ENCODE assay signal across 20 cellular contexts in genomic region chr6:79702701-79703100, GRCh38.
A peak's percentile ranks its signal among the peaks of the same experiment; 100 is the strongest.
DNase-seq lines count a peak whose midpoint lies in the region; ATAC-seq and TF ChIP-seq lines count a peak whose summit lies in the region.
"Had no signal": no experiment of that assay in that cellular context is flagged by ENCODE, and none has a peak within 500 bp of the region (broad histone marks: within the 10 kb centered on the region; RNA-seq: fewer than 3 reads in every experiment).

No MANE protein-coding gene starts in this region.

- H3K27ac ChIP-seq in caudate nucleus (ENCODE audit: low read depth, low read length), result peak overlapping the region; percentile 60
- H3K27ac ChIP-seq: C4-2B, psoas muscle had no signal

- DNase-seq in activated gamma-delta T cell treated with Interleukin-2 at 50 U/mL for 16 hours (peak; percentile 46), activated gamma-delta T cell (lab: John Stamatoyannopoulos, UW) (no peak), caudate nucleus (lab: John Stamatoyannopoulos, UW) (peak in 5 of 61 donors; percentile 11 to 57 (median 25)), KG1 (lab: John Stamatoyannopoulos, UW) (no peak), mucosa of descending colon (no peak)
- DNase-seq in activated CD8-positive, alpha-beta memory T cell treated with anti-CD3 and anti-CD28 coated beads, Interleukin-2, amount 50 U/mL, for 4 hours, result peak; percentile 26
- peak in 1 of 2 donors; percentile 49 for DNase-seq in stimulated activated effector memory CD8-positive, alpha-beta T cell treated with anti-CD3 and anti-CD28 coated beads, Interleukin-12 subunit alpha, Interleukin-12 subunit beta, amount 100 ng/mL, for 72 hours (ENCODE audit: low spot score in 2 of 2)
- DNase-seq: ACHN, DMS 273 treated with DMSO at 0.1 percent for 48 hours, GF-D8, H9, left colon, NCI-H1417, NCI-H69, psoas muscle had no signal

- no peaks in the 10 kb centered on the region for H3K4me1 ChIP-seq in mucosa of descending colon (ENCODE audit: low read depth)
- H3K4me1 ChIP-seq: psoas muscle had no signal

- ATAC-seq in stimulated activated effector memory CD8-positive, alpha-beta T cell treated with anti-CD3 and anti-CD28 coated beads, Interleukin-12 subunit alpha, Interleukin-12 subunit beta, amount 100 ng/mL, for 72 hours, result peak; percentile 93
- no peak for ATAC-seq in mucosa of descending colon
- ATAC-seq in GM21515 (IDR thresholded peaks at IDR 0.05; ENCODE audit: unreplicated experiment), result no peak
- ATAC-seq: esophagus mucosa, left colon, psoas muscle had no signal

- no peaks in the 10 kb centered on the region for H3K9me3 ChIP-seq in mucosa of descending colon
- H3K9me3 ChIP-seq: psoas muscle had no signal

- TF ChIP-seq CTCF in mucosa of descending colon (IDR thresholded peaks at IDR 0.05), result no peak

- H3K9me3 Mint-ChIP-seq in stimulated activated effector memory CD8-positive, alpha-beta T cell treated with anti-CD3 and anti-CD28 coated beads, Interleukin-12 subunit alpha, Interleukin-12 subunit beta, amount 100 ng/mL, for 72 hours, result no peaks in the 10 kb centered on the region
- H3K9me3 Mint-ChIP-seq: H9, neural crest cell had no signal

- H3K4me3 ChIP-seq in mucosa of descending colon, result no peak overlapping the region
- H3K4me3 ChIP-seq: psoas muscle, smooth muscle cell had no signal

- peaks cover 8% of the 10 kb centered on the region for H3K4me1 Mint-ChIP-seq in stimulated activated effector memory CD8-positive, alpha-beta T cell treated with anti-CD3 and anti-CD28 coated beads, Interleukin-12 subunit alpha, Interleukin-12 subunit beta, amount 100 ng/mL, for 72 hours
- H3K4me1 Mint-ChIP-seq: neural crest cell had no signal

- no peaks in the 10 kb centered on the region for H3K36me3 ChIP-seq in mucosa of descending colon (ENCODE audit: low read depth)

- H3K36me3 Mint-ChIP-seq in stimulated activated effector memory CD8-positive, alpha-beta T cell treated with anti-CD3 and anti-CD28 coated beads, Interleukin-12 subunit alpha, Interleukin-12 subunit beta, amount 100 ng/mL, for 72 hours, result no peaks in the 10 kb centered on the region

- intact Hi-C loops in mucosa of descending colon (cut with DNase I, micrococcal nuclease), result loop anchor here in 1 of 2 donors (10.0 kb wide), 1 partner anchor 128 kb away; no protein-coding TSS in a partner anchor

- peak overlapping the region; percentile 34 for H3K4me3 Mint-ChIP-seq in stimulated activated effector memory CD8-positive, alpha-beta T cell treated with anti-CD3 and anti-CD28 coated beads, Interleukin-12 subunit alpha, Interleukin-12 subunit beta, amount 100 ng/mL, for 72 hours
- H3K4me3 Mint-ChIP-seq: H9, neural crest cell had no signal

- peak overlapping the region; percentile 33 for H3K27ac Mint-ChIP-seq in stimulated activated effector memory CD8-positive, alpha-beta T cell treated with anti-CD3 and anti-CD28 coated beads, Interleukin-12 subunit alpha, Interleukin-12 subunit beta, amount 100 ng/mL, for 72 hours

Comparison
In these comparisons a context has a peak if more than half of its experiments do, and no peak if none do; other contexts are left out.
1. DNase-seq: peak in activated gamma-delta T cell treated with Interleukin-2 at 50 U/mL for 16 hours (single experiment) and activated CD8-positive, alpha-beta memory T cell treated with anti-CD3 and anti-CD28 coated beads, Interleukin-2, amount 50 U/mL, for 4 hours (single experiment); none in activated gamma-delta T cell (single experiment), KG1 (single experiment) and mucosa of descending colon (0 of 3).